ENCODE assay signal across 9 cellular contexts in the genomic region with DNA sequence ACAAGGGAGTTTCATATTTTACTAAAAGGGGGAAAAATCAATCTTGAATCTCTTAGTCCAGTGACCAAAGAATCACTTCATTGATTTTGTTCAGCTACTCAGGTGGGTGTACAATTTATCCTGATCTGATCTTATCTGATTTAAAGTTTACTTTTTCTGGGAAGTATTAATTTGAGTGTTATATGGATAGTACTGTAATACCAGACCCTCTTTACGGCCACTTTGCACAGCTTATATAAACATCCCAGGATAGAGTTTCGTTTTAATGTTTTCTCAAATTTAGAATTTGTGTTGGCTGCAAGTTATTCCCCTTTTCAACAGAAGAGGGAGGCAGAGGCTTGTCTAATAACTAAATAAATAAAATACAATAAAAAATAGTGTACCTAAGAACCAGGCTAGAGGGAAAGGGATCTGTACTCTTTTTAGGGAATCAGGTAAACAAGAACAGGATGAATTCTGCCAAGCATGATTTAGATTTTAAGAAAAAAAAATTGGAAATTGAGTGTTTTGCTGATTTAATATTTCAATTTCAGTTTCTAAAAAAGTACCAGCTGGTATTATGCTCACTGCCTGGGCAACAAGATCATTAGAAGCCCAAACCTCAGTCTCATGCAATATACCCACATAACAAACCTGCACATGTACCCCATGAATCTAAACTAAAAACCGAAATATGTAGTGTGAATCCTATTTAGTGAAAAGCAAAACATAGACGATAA.
A peak's percentile ranks its signal among the peaks of the same experiment; 100 is the strongest.
DNase-seq lines count a peak whose midpoint lies in the region; ATAC-seq and TF ChIP-seq lines count a peak whose summit lies in the region.
"Had no signal": no experiment of that assay in that cellular context is flagged by ENCODE, and none has a peak within 500 bp of the region (broad histone marks: within the 10 kb centered on the region; RNA-seq: fewer than 3 reads in every experiment).

No MANE protein-coding gene starts in this region.

- ATAC-seq in Right ventricle myocardium superior (ENCODE audit: poor library complexity) (no peak), Panc1 (no peak), GM21367 (IDR thresholded peaks at IDR 0.05; ENCODE audit: unreplicated experiment) (no peak), GM18867 (IDR thresholded peaks at IDR 0.05; ENCODE audit: unreplicated experiment) (no peak)

- TF ChIP-seq CTCF in left ventricle myocardium inferior (IDR thresholded peaks at IDR 0.05; ENCODE audit: borderline replicate concordance) (peak; percentile 49), Panc1 (IDR thresholded peaks at IDR 0.05) (peak; percentile 59; the same call in 1 of the 2 replicates), fibroblast of villous mesenchyme (IDR thresholded peaks at IDR 0.05; ENCODE audit: insufficient read depth, low read depth, low read length) (peak; percentile 69), vagina (IDR thresholded peaks at IDR 0.05) (peak in 2 of 3 experiments; percentile 19 to 35)

- CTCF ChIA-PET in Panc1 (lab: Charles Lee): no interaction called here

- no peak for TF ChIP-seq POLR2A in vagina (IDR thresholded peaks at IDR 0.05)

- H3K27me3 ChIP-seq in left ventricle myocardium inferior (ENCODE audit: low read depth) (peaks cover 27% of the 10 kb centered on the region), Panc1 (ENCODE audit: control insufficient read depth, insufficient read depth, low read length) (no peaks in the 10 kb centered on the region), vagina (no peaks in the 10 kb centered on the region)

- H3K27ac ChIP-seq in left ventricle myocardium inferior (replicated peaks) (no peak overlapping the region), Panc1 (ENCODE audit: low read length) (no peak overlapping the region), vagina (no peak overlapping the region)

- intact Hi-C loops in left ventricle myocardium inferior (cut with micrococcal nuclease): no loop called here
- intact Hi-C loops in Right ventricle myocardium superior (cut with DNase I): no loop called here
- intact Hi-C loops in Panc1 (cut with micrococcal nuclease; ENCODE audit: unreplicated experiment): loop anchor here (2.0 kb wide), 1 partner anchor 103 kb away; no protein-coding TSS in a partner anchor
- intact Hi-C loops in vagina (cut with DNase I): loop anchor here (5.0 kb wide), 1 partner anchor 104 kb away; no protein-coding TSS in a partner anchor

- H3K36me3 ChIP-seq in left ventricle myocardium inferior (no peaks in the 10 kb centered on the region), Panc1 (ENCODE audit: control insufficient read depth, insufficient read depth, low read length) (no peaks in the 10 kb centered on the region), vagina (no peaks in the 10 kb centered on the region)

- in situ Hi-C loops in Panc1 (cut with HindIII; ENCODE audit: low pct_unique_long_range_greater_than_20kb, low sequenced_read_pairs): no loop called here

- H3K9me3 ChIP-seq in left ventricle myocardium inferior (replicated peaks): no peaks in the 10 kb centered on the region
- H3K9me3 ChIP-seq in Panc1 (ENCODE audit: control insufficient read depth, insufficient read depth, low read depth, low read length): no peaks in the 10 kb centered on the region
- no peaks in the 10 kb centered on the region for H3K9me3 ChIP-seq in vagina

- H3K4me1 ChIP-seq in left ventricle myocardium inferior (no peaks in the 10 kb centered on the region), Panc1 (ENCODE audit: control insufficient read depth, insufficient read depth, low read length) (no peaks in the 10 kb centered on the region), vagina (no peaks in the 10 kb centered on the region)

- POLR2A ChIA-PET in Panc1 (lab: Charles Lee): no interaction called here

- no TSS peak for BruUV-seq in Panc1 (replicated peaks; lab: Mats Ljungman, UMichigan)

- DNase-seq in left ventricle myocardium inferior (no peak), Right ventricle myocardium superior (no peak), Panc1 (ENCODE audit: low read depth, low spot score) (no peak), fibroblast of villous mesenchyme (ENCODE audit: low read depth) (peak; percentile 30), vagina (ENCODE audit: extremely low spot score in 2 of 2) (no peak)
- no peak for DNase-seq in stimulated activated naive CD4-positive, alpha-beta T cell treated with Interleukin-2 at 50 U/mL for 16 hours (lab: John Stamatoyannopoulos, UW)
- DNase-seq: activated naive CD4-positive, alpha-beta T cell treated with Interleukin-2 at 50 U/mL for 16 hours had no signal

- no peak overlapping the region for H3K4me3 ChIP-seq in left ventricle myocardium inferior
- H3K4me3 ChIP-seq in Panc1 (ENCODE audit: low read depth in 2 of 2, low read length in 2 of 2): no peak overlapping the region
- no peak overlapping the region for H3K4me3 ChIP-seq in fibroblast of villous mesenchyme (ENCODE audit: low read depth, low read length)
- H3K4me3 ChIP-seq in vagina: no peak overlapping the region

Comparison
In these comparisons a context has a peak if more than half of its experiments do, and no peak if none do; other contexts are left out.
1. intact Hi-C loops: an anchor here in Panc1 (2.0 kb wide) and vagina (5.0 kb wide); none called in left ventricle myocardium inferior and Right ventricle myocardium superior.